11 cellular contexts compared by ENCODE assay signal in the genomic region with DNA sequence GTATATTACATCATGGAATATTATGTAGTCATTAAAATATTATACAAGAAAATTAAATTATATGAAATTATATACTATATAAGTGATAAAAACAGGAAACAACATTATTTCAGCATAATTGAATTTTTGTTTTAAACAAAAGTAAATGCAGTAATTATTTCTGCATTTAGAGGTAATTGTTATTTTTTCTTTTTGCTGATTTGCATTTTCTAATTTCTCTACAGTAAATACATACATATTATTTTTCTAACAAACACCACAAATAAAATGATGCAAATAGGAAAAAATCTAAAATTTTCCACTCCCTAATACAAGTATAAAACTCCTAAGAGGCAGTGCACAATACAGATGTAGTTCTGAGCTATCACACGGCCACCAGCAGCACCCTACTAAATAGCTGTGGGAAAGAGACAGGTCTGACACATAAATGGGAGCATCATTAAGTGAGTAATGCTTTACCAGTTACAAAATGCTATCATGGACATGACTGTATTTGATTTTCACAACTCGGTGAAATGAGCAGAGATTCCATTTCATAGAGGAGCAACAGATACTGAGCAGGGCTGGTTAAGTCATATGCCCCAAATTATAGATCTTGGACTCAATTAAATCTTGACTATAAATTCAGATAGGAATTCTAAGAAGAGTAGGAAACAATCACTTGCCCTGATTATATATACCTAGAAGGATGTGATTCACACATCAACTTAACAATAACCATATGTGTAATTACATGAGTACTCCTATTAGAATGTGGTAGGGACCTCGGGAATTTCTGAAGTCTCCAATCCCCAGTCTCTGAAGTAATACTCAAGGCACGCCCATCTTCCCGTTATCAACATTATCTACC. TPM values are rescaled to one million over a fixed set of nuclear protein-coding genes. Genes with fewer than 3 reads are reported as not detected.
DNase-seq lines count a peak whose midpoint lies in the region; ATAC-seq and TF ChIP-seq lines count a peak whose summit lies in the region.
"Had no signal": no experiment of that assay in that cellular context is flagged by ENCODE, and none has a peak within 500 bp of the region (broad histone marks: within the 10 kb centered on the region; RNA-seq: fewer than 3 reads in every experiment).

No MANE protein-coding gene starts in this region.

- H3K9ac ChIP-seq in endodermal cell (ENCODE audit: extremely low read depth, low read length, poor library complexity, severe bottlenecking) = no peak overlapping the region

- H3K27me3 Mint-ChIP-seq in mesothelial cell of epicardium (ENCODE audit: low read depth) (no peaks in the 10 kb centered on the region), endodermal cell (ENCODE audit: insufficient read depth) (no peaks in the 10 kb centered on the region)

- 95 to 100% methylated on average over 1 to 5 of the region's 5 CpGs for WGBS in endodermal cell (ENCODE audit: insufficient coverage in 1 of 2, insufficient read length in 1 of 2), 2 experiments

- H3K4me1 Mint-ChIP-seq in mesothelial cell of epicardium = peaks cover 18% of the 10 kb centered on the region
- peaks cover 3% of the 10 kb centered on the region for H3K4me1 Mint-ChIP-seq in endodermal cell

- H3K4me3 ChIP-seq in choroid plexus epithelial cell (ENCODE audit: low read depth, low read length) = no peak overlapping the region
- H3K4me3 ChIP-seq in endodermal cell (ENCODE audit: low read length) = no peak overlapping the region

- H3K4me1 ChIP-seq in endodermal cell (ENCODE audit: control insufficient read depth, insufficient read depth, low read length) = no peaks in the 10 kb centered on the region

- intact Hi-C loops in left colon (cut with DNase I, micrococcal nuclease) = no loop called here

- H3K27ac ChIP-seq in endodermal cell (ENCODE audit: low read depth, low read length) = no peak overlapping the region

- H3K4me3 Mint-ChIP-seq in mesothelial cell of epicardium = no peak overlapping the region
- H3K4me3 Mint-ChIP-seq in endodermal cell = no peak overlapping the region

- H3K9me3 ChIP-seq in endodermal cell (ENCODE audit: control insufficient read depth, low read length) = no peaks in the 10 kb centered on the region

- ATAC-seq in GM21825 (IDR thresholded peaks at IDR 0.05; ENCODE audit: unreplicated experiment) (no peak), left colon (no peak)

- TF ChIP-seq CTCF in AG09319 (IDR thresholded peaks at IDR 0.05; ENCODE audit: low read depth, low read length) (no peak), choroid plexus epithelial cell (conservative IDR thresholded peaks at IDR 0.05; ENCODE audit: low read depth, low read length) (no peak), mesothelial cell of epicardium (IDR thresholded peaks at IDR 0.05; ENCODE audit: unreplicated experiment) (no peak), endodermal cell (conservative IDR thresholded peaks at IDR 0.05) (no peak)

- H3K27me3 ChIP-seq in endodermal cell (ENCODE audit: control insufficient read depth, insufficient read depth, low read length, poor library complexity, severe bottlenecking) = no peaks in the 10 kb centered on the region

- H3K9me3 Mint-ChIP-seq in mesothelial cell of epicardium = peaks cover 6% of the 10 kb centered on the region
- H3K9me3 Mint-ChIP-seq in endodermal cell = no peaks in the 10 kb centered on the region

- H3K36me3 ChIP-seq in endodermal cell (ENCODE audit: control insufficient read depth, insufficient read depth, low read length) = peaks cover 13% of the 10 kb centered on the region

- DNase-seq in AG09319 (ENCODE audit: extremely low read depth, low read depth) (peak; percentile 64), HS-5 (ENCODE audit: low read depth) (peak; percentile 95), choroid plexus epithelial cell (ENCODE audit: low read depth) (peak; percentile 72), mesothelial cell of epicardium (ENCODE audit: low spot score in 2 of 2, unreplicated experiment in 2 of 2) (no peak), endodermal cell (no peak), COLO668 (lab: John Stamatoyannopoulos, UW; ENCODE audit: unreplicated experiment) (no peak), left colon (no peak)
- DNase-seq: activated effector memory CD4-positive, alpha-beta T cell treated with anti-CD3 and anti-CD28 coated beads, Interleukin-2, amount 50 U/mL, for 16 hours; MM.1S; NCI-H2227 treated with DMSO at 0.1 percent for 48 hours had no signal

- H3K36me3 Mint-ChIP-seq in mesothelial cell of epicardium = peaks cover 8% of the 10 kb centered on the region
- peaks cover 2% of the 10 kb centered on the region for H3K36me3 Mint-ChIP-seq in endodermal cell (ENCODE audit: low read depth)

- peak overlapping the region; percentile 16 for H3K27ac Mint-ChIP-seq in mesothelial cell of epicardium
- H3K27ac Mint-ChIP-seq in endodermal cell = no peak overlapping the region

RNA-seq across cellular contexts. Expression of gene NRIP1, which starts 49.0 kb away (rescaled TPM):
- total RNA-seq in mesothelial cell of epicardium = 86.4 to 104 TPM (median 92.8 TPM) in 3 replicates
- total RNA-seq in endodermal cell = 10 to 100 TPM; 29.9 to 35.9 TPM
- 38.8 TPM for polyA plus RNA-seq in endodermal cell (2013, experiment 1 of 2)
- 43.3 TPM for polyA plus RNA-seq in endodermal cell (2013, experiment 2 of 2)
- 10 to 100 TPM; 78.5 to 82.9 TPM for total RNA-seq in left colon

Comparison
In these comparisons a context has a peak if more than half of its experiments do, and no peak if none do; other contexts are left out.
1. DNase-seq: peak in AG09319 (single experiment), HS-5 (single experiment) and choroid plexus epithelial cell (single experiment); none in mesothelial cell of epicardium (0 of 2), endodermal cell (single experiment), COLO668 (single experiment) and left colon (0 of 2).